ENCODE assay signal across 21 cellular contexts in genomic region chr1:31814631-31815306, GRCh38. TPM values are rescaled to one million over a fixed set of nuclear protein-coding genes. Genes with fewer than 3 reads are reported as not detected.
DNase-seq lines count a peak whose midpoint lies in the region; ATAC-seq and TF ChIP-seq lines count a peak whose summit lies in the region.
"Had no signal": no experiment of that assay in that cellular context is flagged by ENCODE, and none has a peak within 500 bp of the region (broad histone marks: within the 10 kb centered on the region; RNA-seq: fewer than 3 reads in every experiment).

No MANE protein-coding gene starts in this region.

- H3K9ac ChIP-seq in mesendoderm (ENCODE audit: low read length): no peak overlapping the region

- no peaks in the 10 kb centered on the region for H3K9me3 ChIP-seq in breast epithelium
- H3K9me3 ChIP-seq: A549 had no signal

- no peak for TF ChIP-seq CTCF in breast epithelium (IDR thresholded peaks at IDR 0.05)
- no peak for TF ChIP-seq CTCF in MCF 10A (IDR thresholded peaks at IDR 0.05; ENCODE audit: unreplicated experiment)
- no peak for TF ChIP-seq CTCF in activated CD8-positive, alpha-beta T cell treated with anti-CD3 and anti-CD28 coated beads for 36 hours (IDR thresholded peaks at IDR 0.05)

- no peak overlapping the region for H3K4me2 ChIP-seq in mesendoderm (ENCODE audit: low read length)

- no peak overlapping the region for H2BK120ac ChIP-seq in mesendoderm (ENCODE audit: low read depth, low read length)

- no peaks in the 10 kb centered on the region for H3K4me1 Mint-ChIP-seq in MCF 10A (ENCODE audit: insufficient read depth, unreplicated experiment)
- peaks cover 13% of the 10 kb centered on the region for H3K4me1 Mint-ChIP-seq in activated CD8-positive, alpha-beta T cell treated with anti-CD3 and anti-CD28 coated beads for 36 hours (ENCODE audit: low read depth)
- H3K4me1 Mint-ChIP-seq: nephron had no signal

- H3K36me3 Mint-ChIP-seq in MCF 10A (ENCODE audit: insufficient read depth, unreplicated experiment): no peaks in the 10 kb centered on the region
- no peaks in the 10 kb centered on the region for H3K36me3 Mint-ChIP-seq in activated CD8-positive, alpha-beta T cell treated with anti-CD3 and anti-CD28 coated beads for 36 hours (ENCODE audit: low read depth)
- H3K36me3 Mint-ChIP-seq: activated CD4-positive, alpha-beta memory T cell treated with anti-CD3 and anti-CD28 coated beads for 36 hours; CD14-positive monocyte; mesothelial cell of epicardium had no signal

- H3K79me2 ChIP-seq in mesendoderm (ENCODE audit: control insufficient read depth, insufficient read depth, low read length): no peaks in the 10 kb centered on the region

- H3K4ac ChIP-seq in mesendoderm (ENCODE audit: low read depth, low read length): no peak overlapping the region

- H3K36me3 ChIP-seq in breast epithelium: no peaks in the 10 kb centered on the region
- H3K36me3 ChIP-seq in mesendoderm (ENCODE audit: control insufficient read depth, insufficient read depth, low read length): no peaks in the 10 kb centered on the region

- no peak overlapping the region for H3K23ac ChIP-seq in mesendoderm (ENCODE audit: low read length)

- H4K8ac ChIP-seq in mesendoderm (ENCODE audit: low read depth, low read length): no peak overlapping the region

- CTCF ChIA-PET in MCF 10A (lab: Yijun Ruan, JAX): interaction anchor here (0.6 to 3.6 kb wide), 7 partner anchors 13 to 149 kb away, joined by 3 to 11 read pairs (median 3); no protein-coding TSS in a partner anchor
- CTCF ChIA-PET in activated CD8-positive, alpha-beta T cell treated with anti-CD3 and anti-CD28 coated beads for 36 hours (lab: Charles Lee): interaction anchor here (1.0 to 9.6 kb wide), 9 partner anchors 9 to 248 kb away, joined by 3 to 88 read pairs (median 4); no protein-coding TSS in a partner anchor

- no peak for DNase-seq in breast epithelium (ENCODE audit: low spot score in 2 of 2)
- no peak for DNase-seq in MCF 10A (ENCODE audit: unreplicated experiment)
- no peak for DNase-seq in mesendoderm
- DNase-seq in ureter (ENCODE audit: low spot score): peak; percentile 32
- DNase-seq in activated naive CD4-positive, alpha-beta T cell treated with Interleukin-2 at 50 U/mL for 16 hours: no peak
- DNase-seq in activated CD8-positive, alpha-beta T cell treated with anti-CD3 and anti-CD28 coated beads for 36 hours: no peak
- DNase-seq: activated B cell treated with CpG ODN at 0.5 μM for 24 hours; activated CD4-positive, alpha-beta memory T cell treated with anti-CD3 and anti-CD28 coated beads for 36 hours; activated naive CD4-positive, alpha-beta T cell treated with anti-CD3 and anti-CD28 coated beads, Interleukin-2, amount 50 U/mL, for 16 hours; activated T-cell treated with anti-CD3 and anti-CD28 coated beads, Interleukin-2, amount 50 U/mL, for 4 hours; KG1; left cardiac atrium; NCI-H187; NCI-H226; PC-3 had no signal

- no peaks in the 10 kb centered on the region for H3K9me3 Mint-ChIP-seq in MCF 10A (ENCODE audit: unreplicated experiment)
- no peaks in the 10 kb centered on the region for H3K9me3 Mint-ChIP-seq in activated CD8-positive, alpha-beta T cell treated with anti-CD3 and anti-CD28 coated beads for 36 hours
- H3K9me3 Mint-ChIP-seq: activated B cell treated with CpG ODN at 0.5 μM for 24 hours; activated CD4-positive, alpha-beta memory T cell treated with anti-CD3 and anti-CD28 coated beads for 36 hours; activated T-cell treated with anti-CD3 and anti-CD28 coated beads, Interleukin-2, amount 50 U/mL, for 4 hours; nephron had no signal

- no peak for ATAC-seq in activated CD8-positive, alpha-beta T cell treated with anti-CD3 and anti-CD28 coated beads for 36 hours
- ATAC-seq in GM19397 (IDR thresholded peaks at IDR 0.05; ENCODE audit: unreplicated experiment): no peak

- intact Hi-C loops in breast epithelium (cut with DNase I; ENCODE audit: low total_unique reads) (no loop called here), MCF 10A (cut with micrococcal nuclease) (no loop called here)
- intact Hi-C loops in activated CD8-positive, alpha-beta T cell treated with anti-CD3 and anti-CD28 coated beads for 36 hours (cut with micrococcal nuclease): no loop called here

- H3K18ac ChIP-seq in mesendoderm (ENCODE audit: low read length): no peak overlapping the region

- H3K27me3 ChIP-seq in breast epithelium (no peaks in the 10 kb centered on the region), mesendoderm (ENCODE audit: insufficient read depth, low read length, poor library complexity) (no peaks in the 10 kb centered on the region)

- H2BK15ac ChIP-seq in mesendoderm (replicated peaks; ENCODE audit: low read depth): no peak overlapping the region

- POLR2A ChIA-PET in MCF 10A (lab: Yijun Ruan, JAX): interaction anchor here (0.6 to 1.6 kb wide), 4 partner anchors 11 to 291 kb away, joined by 3 read pairs; no protein-coding TSS in a partner anchor
- POLR2A ChIA-PET in activated CD8-positive, alpha-beta T cell treated with anti-CD3 and anti-CD28 coated beads for 36 hours (lab: Charles Lee): interaction anchor here (0.6 to 1.3 kb wide), 6 partner anchors 11 to 199 kb away, joined by 3 to 7 read pairs (median 3); partner anchors contain the start of genes KHDRBS1 and PTP4A2

- no peaks in the 10 kb centered on the region for H3K27me3 Mint-ChIP-seq in MCF 10A (ENCODE audit: insufficient read depth, unreplicated experiment)
- H3K27me3 Mint-ChIP-seq in activated CD8-positive, alpha-beta T cell treated with anti-CD3 and anti-CD28 coated beads for 36 hours: no peaks in the 10 kb centered on the region
- H3K27me3 Mint-ChIP-seq: activated CD4-positive, alpha-beta memory T cell treated with anti-CD3 and anti-CD28 coated beads for 36 hours had no signal

- H3K4me3 ChIP-seq in breast epithelium: no peak overlapping the region
- no peak overlapping the region for H3K4me3 ChIP-seq in mesendoderm (ENCODE audit: low read length)
- H3K4me3 ChIP-seq: A549 had no signal

- H3K56ac ChIP-seq in mesendoderm (ENCODE audit: low read length): peak overlapping the region; percentile 73

- no peaks in the 10 kb centered on the region for H3K79me1 ChIP-seq in mesendoderm (ENCODE audit: low read length)

- H2BK5ac ChIP-seq in mesendoderm (ENCODE audit: low read length): no peak overlapping the region

- H3K27ac Mint-ChIP-seq in MCF 10A (ENCODE audit: low read depth, unreplicated experiment): no peak overlapping the region
- H3K27ac Mint-ChIP-seq in activated CD8-positive, alpha-beta T cell treated with anti-CD3 and anti-CD28 coated beads for 36 hours: no peak overlapping the region
- H3K27ac Mint-ChIP-seq: activated B cell treated with CpG ODN at 0.5 μM for 24 hours, mesothelial cell of epicardium, nephron had no signal

- H3K4me1 ChIP-seq in breast epithelium (no peaks in the 10 kb centered on the region), mesendoderm (ENCODE audit: control insufficient read depth, low read depth, low read length) (no peaks in the 10 kb centered on the region)
- H3K4me1 ChIP-seq: A549 had no signal

- no TSS peak for BruUV-seq in MCF 10A (replicated peaks; lab: Mats Ljungman, UMichigan)

- no peak overlapping the region for H4K5ac ChIP-seq in mesendoderm (ENCODE audit: low read length)

- H3K4me3 Mint-ChIP-seq in MCF 10A (ENCODE audit: unreplicated experiment): no peak overlapping the region
- H3K4me3 Mint-ChIP-seq in activated CD8-positive, alpha-beta T cell treated with anti-CD3 and anti-CD28 coated beads for 36 hours: no peak overlapping the region
- H3K4me3 Mint-ChIP-seq: activated B cell treated with CpG ODN at 0.5 μM for 24 hours; activated CD4-positive, alpha-beta memory T cell treated with anti-CD3 and anti-CD28 coated beads for 36 hours; activated T-cell treated with anti-CD3 and anti-CD28 coated beads, Interleukin-2, amount 50 U/mL, for 4 hours; CD14-positive monocyte; mesothelial cell of epicardium; nephron had no signal

- H2AK5ac ChIP-seq in mesendoderm (ENCODE audit: low read length): peak overlapping the region; percentile 76

- TF ChIP-seq POLR2A in breast epithelium (IDR thresholded peaks at IDR 0.05): no peak

- no CpG with 5 or more reads among the region's 10 CpGs for WGBS in mesendoderm (ENCODE audit: extremely low coverage, insufficient coverage, low lambda C conversion rate)

- peak overlapping the region; percentile 19 to 55 for H3K27ac ChIP-seq in breast epithelium
- peak overlapping the region; percentile 47 for H3K27ac ChIP-seq in angular gyrus (ENCODE audit: low read depth, low read length)
- H3K27ac ChIP-seq in mesendoderm (ENCODE audit: low read depth, low read length): no peak overlapping the region

RNA-seq across cellular contexts. Expression of gene SPOCD1, which starts 1.1 kb away (rescaled TPM):
- total RNA-seq in breast epithelium (10 to 100 TPM in 1 of 3 donors, 1 to 10 TPM in 1, under 1 TPM in 1; 0.15 to 11.1 (median 1.1) TPM), MCF 10A (2022) (0.47 and 0.59 TPM in 2 replicates), ureter (39.8 TPM)
- polyA plus RNA-seq in mesendoderm (2013, experiment 1 of 2): 0.37 TPM
- 0.35 TPM for polyA plus RNA-seq in mesendoderm (2013, experiment 2 of 2)
- not detected for total RNA-seq in activated CD8-positive, alpha-beta T cell treated with anti-CD3 and anti-CD28 coated beads for 36 hours
- total RNA-seq: activated B cell treated with CpG ODN at 0.5 μM for 24 hours had no signal
- polyA plus RNA-seq: CD14-positive monocyte had no signal

RNA-seq across cellular contexts. Expression of gene ADGRB2, which starts 50.6 kb away (rescaled TPM):
- total RNA-seq in breast epithelium: 1 to 10 TPM; 1.3 to 4.9 (median 2.9) TPM
- 1.5 and 1.7 TPM in 2 replicates for total RNA-seq in MCF 10A (2022)
- 4.9 TPM for polyA plus RNA-seq in mesendoderm (2013, experiment 1 of 2)
- polyA plus RNA-seq in mesendoderm (2013, experiment 2 of 2): 5.2 TPM
- 7.5 TPM for total RNA-seq in ureter
- under 1 TPM; 0.54 to 0.56 TPM for total RNA-seq in activated CD8-positive, alpha-beta T cell treated with anti-CD3 and anti-CD28 coated beads for 36 hours
- polyA plus RNA-seq: CD14-positive monocyte had no signal
